In the genomic region with DNA sequence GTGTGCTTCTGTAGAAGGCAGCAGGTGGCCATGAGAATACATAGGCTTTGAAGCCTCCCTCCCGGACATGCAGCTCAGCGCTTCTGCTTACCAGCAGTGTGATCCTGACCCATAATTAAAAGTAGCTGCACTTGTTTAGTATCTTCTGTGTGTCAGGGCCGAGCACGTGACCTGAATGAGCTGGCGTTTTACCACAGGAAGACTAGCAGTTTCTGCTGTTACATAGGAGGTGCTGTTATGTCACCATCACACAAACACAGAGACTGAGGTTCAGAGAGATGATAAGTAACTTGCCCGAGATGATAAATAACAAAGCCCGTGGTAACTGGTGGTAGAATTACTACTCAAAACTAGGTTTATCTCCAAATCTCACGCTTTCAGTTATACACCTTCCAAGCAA, we compare ENCODE assay signal across 25 cellular contexts.
"Had no signal": no experiment of that assay in that cellular context is flagged by ENCODE, and none has a peak within 500 bp of the region (broad histone marks: within the 10 kb centered on the region; RNA-seq: fewer than 3 reads in every experiment).

No MANE protein-coding gene starts in this region.

- H3K9me3 ChIP-seq: esophagus muscularis mucosa, gastrocnemius medialis, heart left ventricle had no signal

- H3K36me3 ChIP-seq: brain microvascular endothelial cell, esophagus muscularis mucosa, gastrocnemius medialis, heart left ventricle had no signal

- H3K4me3 ChIP-seq: coronary artery, dorsolateral prefrontal cortex, esophagus muscularis mucosa, gastrocnemius medialis, heart left ventricle had no signal

- H3K27ac ChIP-seq: brain microvascular endothelial cell, coronary artery, dorsolateral prefrontal cortex, esophagus muscularis mucosa, foreskin keratinocyte, gastrocnemius medialis, heart left ventricle had no signal

- H3K27me3 ChIP-seq: brain microvascular endothelial cell, foreskin keratinocyte had no signal

- DNase-seq: activated CD4-positive, alpha-beta memory T cell treated with anti-CD3 and anti-CD28 coated beads, Interleukin-2, amount 10 ng/mL, durations not matched to agents 7 days and 5 days; activated CD4-positive, alpha-beta T cell treated with anti-CD3 and anti-CD28 coated beads for 36 hours; activated CD4-positive, alpha-beta T cell treated with anti-CD3 and anti-CD28 coated beads, Interleukin-2, amount 10 ng/mL, durations not matched to agents 24 days and 14 days; activated CD4-positive, CD25-positive, alpha-beta regulatory T cell; activated CD4-positive, CD25-positive, alpha-beta regulatory T cell treated with anti-CD3 and anti-CD28 coated beads, Interleukin-2, amount 50 U/mL, for 72 hours; activated effector memory CD4-positive, alpha-beta T cell treated with Interleukin-2 at 50 U/mL for 16 hours; activated gamma-delta T cell treated with Interleukin-2 at 50 U/mL for 16 hours; activated naive CD4-positive, alpha-beta T cell treated with anti-CD3 and anti-CD28 coated beads, Interleukin-2, amount 50 U/mL, for 16 hours; activated naive CD4-positive, alpha-beta T cell treated with Interleukin-2 at 50 U/mL for 16 hours; activated T-cell treated with anti-CD3 and anti-CD28 coated beads, Interleukin-2, amount 50 U/mL, for 4 hours; amniotic stem cell; anterior cingulate cortex; brain microvascular endothelial cell; dorsolateral prefrontal cortex; effector memory CD4-positive, alpha-beta T cell; endodermal cell; erythroblast; foreskin keratinocyte; gastrocnemius medialis; glutamatergic neuron; heart left ventricle; T-helper 17 cell had no signal

- ATAC-seq: activated CD4-positive, alpha-beta T cell treated with anti-CD3 and anti-CD28 coated beads for 36 hours; activated T-cell treated with anti-CD3 and anti-CD28 coated beads, Interleukin-2, amount 50 U/mL, for 4 hours; activated T-helper 17 cell treated with anti-CD3 and anti-CD28 coated beads, Interleukin-2, amount 50 U/mL, for 72 hours; foreskin keratinocyte; gastrocnemius medialis; heart left ventricle; T-helper 17 cell had no signal

- H3K4me1 ChIP-seq: esophagus muscularis mucosa, foreskin keratinocyte, gastrocnemius medialis, heart left ventricle had no signal
